Comparison of ENCODE assay signal across 9 cellular contexts in the genomic region with DNA sequence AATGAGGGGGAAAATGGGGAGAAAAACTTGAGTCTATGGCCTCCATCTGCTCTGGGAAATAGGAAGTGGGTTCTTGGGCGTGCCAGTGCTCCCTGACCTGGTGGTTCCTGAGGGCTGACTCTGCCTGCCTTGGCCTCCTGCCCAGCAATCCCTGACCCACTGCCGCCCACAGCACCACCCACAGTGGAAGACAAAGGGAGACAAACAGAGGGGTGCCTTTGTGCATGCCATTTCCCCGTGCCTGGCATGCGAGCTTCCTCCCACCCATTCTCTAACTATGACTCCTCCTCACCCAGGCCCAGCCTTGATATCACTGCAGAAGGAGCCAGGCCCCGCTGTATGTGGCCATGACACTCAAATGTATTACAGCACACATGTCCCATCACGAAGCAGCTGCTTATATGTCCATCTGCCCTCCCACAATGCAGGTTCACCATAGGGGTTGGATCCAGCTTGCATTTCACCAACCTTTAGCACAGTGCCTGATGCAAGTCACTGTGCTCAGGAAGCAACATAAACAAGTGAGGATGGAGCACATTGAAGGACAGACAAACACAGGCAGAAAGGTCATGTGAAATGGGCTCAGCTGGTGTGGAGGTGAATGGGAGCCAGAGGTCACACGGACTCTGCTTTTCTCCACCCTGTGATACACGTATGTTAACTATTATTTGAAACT.
A peak's percentile ranks its signal among the peaks of the same experiment; 100 is the strongest.
DNase-seq lines count a peak whose midpoint lies in the region; ATAC-seq and TF ChIP-seq lines count a peak whose summit lies in the region.
"Had no signal": no experiment of that assay in that cellular context is flagged by ENCODE, and none has a peak within 500 bp of the region (broad histone marks: within the 10 kb centered on the region; RNA-seq: fewer than 3 reads in every experiment).

No MANE protein-coding gene starts in this region.

- H3K9me3 Mint-ChIP-seq in H9 (no peaks in the 10 kb centered on the region), progenitor cell of endocrine pancreas (ENCODE audit: low read depth) (no peaks in the 10 kb centered on the region)
- H3K9me3 Mint-ChIP-seq in activated naive CD4-positive, alpha-beta T cell treated with anti-CD3 and anti-CD28 coated beads, Interleukin-2, amount 10 ng/mL, durations not matched to agents 7 days and 5 days: no peaks in the 10 kb centered on the region

- no peak overlapping the region for H3K4me3 ChIP-seq in skeletal muscle cell (ENCODE audit: low read depth, low read length)
- H3K4me3 ChIP-seq: pancreas had no signal

- no peak overlapping the region for H2BK120ac ChIP-seq in H9 (ENCODE audit: low read depth, low read length, poor library complexity, severe bottlenecking)

- peak; percentile 31 for ATAC-seq in esophagus mucosa
- ATAC-seq in GM18519 (IDR thresholded peaks at IDR 0.05; ENCODE audit: low FRiP score, unreplicated experiment): no peak

- TF ChIP-seq CTCF in H9 (conservative IDR thresholded peaks at IDR 0.05): no peak
- no peak for TF ChIP-seq CTCF in GM10248 (IDR thresholded peaks at IDR 0.05; ENCODE audit: control extremely low read depth, extremely low read depth, low read depth, missing control alignments)
- no peak for TF ChIP-seq CTCF in progenitor cell of endocrine pancreas (IDR thresholded peaks at IDR 0.05; ENCODE audit: unreplicated experiment)

- H2BK12ac ChIP-seq in H9 (ENCODE audit: insufficient read length, low read depth, low read length): no peak overlapping the region

- H2AK5ac ChIP-seq in H9 (ENCODE audit: insufficient read length, low read length): no peak overlapping the region

- H3K23me2 ChIP-seq in H9 (ENCODE audit: insufficient read length, low read depth, low read length, poor library complexity, severe bottlenecking): no peaks in the 10 kb centered on the region

- WGBS in H9 (ENCODE audit: extremely low coverage, insufficient read length, low lambda C conversion rate): no CpG with 5 or more reads among the region's 8 CpGs

- no peak overlapping the region for H2BK5ac ChIP-seq in H9 (ENCODE audit: insufficient read length, low read length)

- H3K23ac ChIP-seq in H9 (ENCODE audit: insufficient read length, low read depth, low read length): no peak overlapping the region

- H3K27me3 ChIP-seq in H9 (ENCODE audit: insufficient read depth, low read length): no peaks in the 10 kb centered on the region
- H3K27me3 ChIP-seq: pancreas had no signal

- DNase-seq in H9: no peak
- peak; percentile 30 for DNase-seq in SK-MEL-5 (ENCODE audit: low read depth, low spot score)
- peak; percentile 48 for DNase-seq in skeletal muscle cell (ENCODE audit: low read depth)
- no peak for DNase-seq in GM10248 (ENCODE audit: extremely low spot score)
- no peak for DNase-seq in activated naive CD4-positive, alpha-beta T cell treated with anti-CD3 and anti-CD28 coated beads, Interleukin-2, amount 10 ng/mL, durations not matched to agents 7 days and 5 days
- no peak for DNase-seq in progenitor cell of endocrine pancreas (ENCODE audit: low spot score, unreplicated experiment)

- no peaks in the 10 kb centered on the region for H3K9me3 ChIP-seq in H9 (ENCODE audit: control insufficient read depth, low read depth, low read length)
- H3K9me3 ChIP-seq: pancreas had no signal

- H3T11ph ChIP-seq in H9 (ENCODE audit: low read length): no peak overlapping the region

- H2BK20ac ChIP-seq in H9 (ENCODE audit: low read depth, low read length, poor library complexity, severe bottlenecking): no peak overlapping the region

- H3K4me2 ChIP-seq in H9 (ENCODE audit: insufficient read depth, insufficient read length, low read length): no peak overlapping the region

- H3K36me3 Mint-ChIP-seq in H9 (ENCODE audit: insufficient read depth in 1 of 3, low read depth in 3 of 3) (no peaks in the 10 kb centered on the region), progenitor cell of endocrine pancreas (ENCODE audit: insufficient read depth) (no peaks in the 10 kb centered on the region)
- no peaks in the 10 kb centered on the region for H3K36me3 Mint-ChIP-seq in activated naive CD4-positive, alpha-beta T cell treated with anti-CD3 and anti-CD28 coated beads, Interleukin-2, amount 10 ng/mL, durations not matched to agents 7 days and 5 days

- H3K27me3 Mint-ChIP-seq in H9 (ENCODE audit: low read depth) (no peaks in the 10 kb centered on the region; the same call in 1 of the 2 replicates), progenitor cell of endocrine pancreas (peaks cover 24% of the 10 kb centered on the region)
- H3K27me3 Mint-ChIP-seq in activated naive CD4-positive, alpha-beta T cell treated with anti-CD3 and anti-CD28 coated beads, Interleukin-2, amount 10 ng/mL, durations not matched to agents 7 days and 5 days: peaks cover 14% of the 10 kb centered on the region

- in situ Hi-C loops in SK-MEL-5 (cut with HindIII; ENCODE audit: low pct_unique_long_range_greater_than_20kb, low sequenced_read_pairs): no loop called here

- H3K27ac Mint-ChIP-seq in H9 (peak overlapping the region in 2 of 3 experiments; percentile 30 to 78; a peak in 3 of 7 replicates), progenitor cell of endocrine pancreas (no peak overlapping the region)
- H3K27ac Mint-ChIP-seq in activated naive CD4-positive, alpha-beta T cell treated with anti-CD3 and anti-CD28 coated beads, Interleukin-2, amount 10 ng/mL, durations not matched to agents 7 days and 5 days: no peak overlapping the region

- no peak overlapping the region for H3K18ac ChIP-seq in H9 (ENCODE audit: insufficient read length, low read depth, low read length)

- POLR2A ChIA-PET in GM10248 (lab: Yijun Ruan, JAX): no interaction called here

- peaks cover 10% of the 10 kb centered on the region; the same call in 1 of the 2 replicates for H3K4me1 ChIP-seq in H9 (ENCODE audit: insufficient read depth, low read length)
- H3K4me1 ChIP-seq: pancreas had no signal

- no peak overlapping the region for H3K27ac ChIP-seq in H9 (ENCODE audit: insufficient read length, low read depth, low read length)
- H3K27ac ChIP-seq: pancreas had no signal

- CTCF ChIA-PET in GM10248 (lab: Yijun Ruan, JAX): no interaction called here
- CTCF ChIA-PET in activated naive CD4-positive, alpha-beta T cell treated with anti-CD3 and anti-CD28 coated beads, Interleukin-2, amount 10 ng/mL, durations not matched to agents 7 days and 5 days (lab: Charles Lee): no interaction called here

- H3K4me3 Mint-ChIP-seq in H9: no peak overlapping the region
- H3K4me3 Mint-ChIP-seq in activated naive CD4-positive, alpha-beta T cell treated with anti-CD3 and anti-CD28 coated beads, Interleukin-2, amount 10 ng/mL, durations not matched to agents 7 days and 5 days: no peak overlapping the region
- no peak overlapping the region for H3K4me3 Mint-ChIP-seq in progenitor cell of endocrine pancreas (ENCODE audit: low read depth)

- H4K91ac ChIP-seq in H9 (ENCODE audit: insufficient read length, low read depth, low read length): no peak overlapping the region

- no peaks in the 10 kb centered on the region for H3K79me1 ChIP-seq in H9 (ENCODE audit: insufficient read depth, low read depth, low read length, poor library complexity, severe bottlenecking)

- H2BK15ac ChIP-seq in H9 (ENCODE audit: low read depth, low read length): no peak overlapping the region

- no peak overlapping the region for H4K5ac ChIP-seq in H9 (ENCODE audit: insufficient read length, low read depth, low read length)

- no peak overlapping the region for H3K56ac ChIP-seq in H9 (ENCODE audit: insufficient read length, low read depth, low read length)

- no peak overlapping the region for H3K4ac ChIP-seq in H9 (ENCODE audit: low read depth, low read length)

- H3K9ac ChIP-seq in H9 (ENCODE audit: extremely low read depth, insufficient read length, low read length): no peak overlapping the region

- no peak overlapping the region for H2AFZ ChIP-seq in H9 (ENCODE audit: low read length)

- H4K8ac ChIP-seq in H9 (replicated peaks; ENCODE audit: insufficient read length, low read depth, low read length): no peak overlapping the region

- peaks cover 35 to 38% of the 10 kb centered on the region in 2 experiments for H3K4me1 Mint-ChIP-seq in H9
- H3K4me1 Mint-ChIP-seq in activated naive CD4-positive, alpha-beta T cell treated with anti-CD3 and anti-CD28 coated beads, Interleukin-2, amount 10 ng/mL, durations not matched to agents 7 days and 5 days: peaks cover 9% of the 10 kb centered on the region
- peaks cover 1% of the 10 kb centered on the region for H3K4me1 Mint-ChIP-seq in progenitor cell of endocrine pancreas (ENCODE audit: low read depth)

- no peaks in the 10 kb centered on the region for H3K79me2 ChIP-seq in H9 (ENCODE audit: insufficient read depth, low read length)

- H3K14ac ChIP-seq in H9 (ENCODE audit: insufficient read depth, low read length): no peak overlapping the region

- H4K20me1 ChIP-seq in H9 (ENCODE audit: control insufficient read depth, insufficient read depth, insufficient read length): no peaks in the 10 kb centered on the region

Comparison
In these comparisons a context has a peak if more than half of its experiments do, and no peak if none do; other contexts are left out.
1. DNase-seq: peak in SK-MEL-5 (single experiment) and skeletal muscle cell (single experiment); none in H9 (single experiment), GM10248 (single experiment), activated naive CD4-positive, alpha-beta T cell treated with anti-CD3 and anti-CD28 coated beads, Interleukin-2, amount 10 ng/mL, durations not matched to agents 7 days and 5 days (single experiment) and progenitor cell of endocrine pancreas (single experiment).
2. H3K27ac Mint-ChIP-seq: peak in H9 (2 of 3); none in activated naive CD4-positive, alpha-beta T cell treated with anti-CD3 and anti-CD28 coated beads, Interleukin-2, amount 10 ng/mL, durations not matched to agents 7 days and 5 days (single experiment) and progenitor cell of endocrine pancreas (single experiment).